ENCODE assay signal across 18 cellular contexts in the genomic region with DNA sequence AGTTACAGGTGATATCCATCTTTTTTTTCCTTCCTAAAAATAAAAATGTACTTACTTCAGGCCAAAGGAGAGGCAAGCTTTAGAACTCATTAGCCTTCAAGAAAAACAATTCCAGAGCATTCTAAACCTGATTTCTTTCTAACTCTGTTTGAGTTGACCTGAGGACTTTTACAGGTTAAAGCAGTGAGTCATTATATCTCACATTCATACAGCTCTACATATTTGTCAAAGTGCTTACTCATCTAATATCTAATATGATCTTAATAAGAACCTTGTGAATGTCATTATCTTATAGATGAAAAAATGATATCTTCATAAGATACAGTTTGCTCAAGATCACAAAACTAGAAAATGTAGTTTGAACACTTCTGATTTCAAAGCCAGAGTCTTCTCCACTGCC.
DNase-seq lines count a peak whose midpoint lies in the region; ATAC-seq and TF ChIP-seq lines count a peak whose summit lies in the region.
"Had no signal": no experiment of that assay in that cellular context is flagged by ENCODE, and none has a peak within 500 bp of the region (broad histone marks: within the 10 kb centered on the region; RNA-seq: fewer than 3 reads in every experiment).

No MANE protein-coding gene starts in this region.

- no peak overlapping the region for H3K4me3 ChIP-seq in breast epithelium
- no peak overlapping the region for H3K4me3 ChIP-seq in mammary epithelial cell (replicated peaks in 1 of 3; ENCODE audit: insufficient read depth in 1 of 3, low read depth in 2 of 3, low read length in 3 of 3)
- H3K4me3 ChIP-seq: transverse colon had no signal

- CTCF ChIA-PET in MCF 10A (lab: Yijun Ruan, JAX) (interaction anchor here (0.7 kb wide), 1 partner anchor 449 kb away, joined by 3 read pairs; no protein-coding TSS in a partner anchor), mammary epithelial cell (lab: Charles Lee; ENCODE audit: low non-redundant PET) (interaction anchor here (0.7 kb wide), 1 partner anchor 81 kb away, joined by 4 read pairs; no protein-coding TSS in a partner anchor)
- CTCF ChIA-PET in CD4-positive, alpha-beta T cell (lab: Charles Lee), result interaction anchor here (0.6 kb wide), 1 partner anchor 26 kb away, joined by 3 read pairs; no protein-coding TSS in a partner anchor

- POLR2A ChIA-PET in MCF 10A (lab: Yijun Ruan, JAX), result interaction anchor here (0.5 to 2.8 kb wide), 13 partner anchors 9 to 625 kb away, joined by 3 to 23 read pairs (median 4); no protein-coding TSS in a partner anchor
- POLR2A ChIA-PET in CD4-positive, alpha-beta T cell (lab: Charles Lee), result no interaction called here

- intact Hi-C loops in MCF 10A (cut with micrococcal nuclease), result no loop called here
- intact Hi-C loops in breast epithelium (cut with DNase I; ENCODE audit: low total_unique reads), result no loop called here
- intact Hi-C loops in mammary epithelial cell (cut with micrococcal nuclease), result no loop called here
- intact Hi-C loops in CD4-positive, alpha-beta T cell (cut with DNase I, micrococcal nuclease), result no loop called here

- H3K27ac Mint-ChIP-seq in MCF 10A (ENCODE audit: low read depth, unreplicated experiment) (peak overlapping the region; percentile 66), memory B cell (peak overlapping the region; percentile 15), T-helper 17 cell (no peak overlapping the region)
- H3K27ac Mint-ChIP-seq in CD4-positive, alpha-beta T cell, result no peak overlapping the region
- H3K27ac Mint-ChIP-seq: activated B cell treated with CpG ODN at 0.5 μM for 24 hours; activated T-helper 2 cell treated with anti-CD3 and anti-CD28 coated beads, Interferon-gamma antibody, Interleukin-2, Interleukin-4, amounts not matched to agents 10 μg/mL and 5 μg/mL and 100 μg/mL, durations not matched to agents 14 hours and 24 hours and 36 hours; stimulated activated memory B cell treated with anti-CD40 and anti-IgM and Interleukin-4, amounts not matched to agents 10 μg/mL and 1 μg/mL and 100 μg/mL, for 72 hours; T-helper 1 cell treated with Interleukin-12 subunit alpha and Interleukin-12 subunit beta and Interleukin-4 antibody, amounts not matched to agents 30 μg/mL and 1 μg/mL, for 36 hours had no signal

- H3K4me1 Mint-ChIP-seq in MCF 10A (ENCODE audit: insufficient read depth, unreplicated experiment) (peaks cover 16% of the 10 kb centered on the region), memory B cell (peaks cover 4% of the 10 kb centered on the region), T-helper 17 cell (no peaks in the 10 kb centered on the region)
- H3K4me1 Mint-ChIP-seq in CD4-positive, alpha-beta T cell (ENCODE audit: low read depth), result no peaks in the 10 kb centered on the region

- H3K27ac ChIP-seq in breast epithelium, result peak overlapping the region in 1 of 2 donors; percentile 3
- H3K27ac ChIP-seq in mammary epithelial cell (ENCODE audit: insufficient read depth, low read depth, low read length), result peak overlapping the region; percentile 69
- H3K27ac ChIP-seq in CD4-positive, alpha-beta T cell (ENCODE audit: low read depth, low read length), result no peak overlapping the region
- no peak overlapping the region for H3K27ac ChIP-seq in substantia nigra (ENCODE audit: low read depth, low read length, poor library complexity, severe bottlenecking)
- H3K27ac ChIP-seq: transverse colon had no signal

- H4K20me1 ChIP-seq in mammary epithelial cell (ENCODE audit: insufficient read depth, low read length), result no peaks in the 10 kb centered on the region

- dilution Hi-C loops in mammary epithelial cell (cut with HindIII; ENCODE audit: low sequenced_read_pairs), result loop anchor here (5.0 kb wide), 1 partner anchor 346 kb away; no protein-coding TSS in a partner anchor

- H3K9me3 Mint-ChIP-seq in MCF 10A (ENCODE audit: unreplicated experiment) (no peaks in the 10 kb centered on the region), memory B cell (no peaks in the 10 kb centered on the region)
- no peaks in the 10 kb centered on the region for H3K9me3 Mint-ChIP-seq in CD4-positive, alpha-beta T cell
- H3K9me3 Mint-ChIP-seq: activated B cell treated with CpG ODN at 0.5 μM for 24 hours; activated T-helper 2 cell treated with anti-CD3 and anti-CD28 coated beads, Interferon-gamma antibody, Interleukin-2, Interleukin-4, amounts not matched to agents 10 μg/mL and 5 μg/mL and 100 μg/mL, durations not matched to agents 14 hours and 24 hours and 36 hours; stimulated activated memory B cell treated with anti-CD40 and anti-IgM and Interleukin-4, amounts not matched to agents 10 μg/mL and 1 μg/mL and 100 μg/mL, for 72 hours; T-helper 1 cell treated with Interleukin-12 subunit alpha and Interleukin-12 subunit beta and Interleukin-4 antibody, amounts not matched to agents 30 μg/mL and 1 μg/mL, for 36 hours had no signal

- no peaks in the 10 kb centered on the region for H3K9me3 ChIP-seq in breast epithelium
- no peaks in the 10 kb centered on the region for H3K9me3 ChIP-seq in mammary epithelial cell (replicated peaks; ENCODE audit: insufficient read depth, low read length)
- H3K9me3 ChIP-seq in CD4-positive, alpha-beta T cell (ENCODE audit: control insufficient read depth, low read length), result no peaks in the 10 kb centered on the region
- H3K9me3 ChIP-seq in T-helper 17 cell (ENCODE audit: control insufficient read depth, low read length, poor library complexity, severe bottlenecking), result no peaks in the 10 kb centered on the region
- H3K9me3 ChIP-seq: transverse colon had no signal

- H3K27me3 Mint-ChIP-seq in MCF 10A (ENCODE audit: insufficient read depth, unreplicated experiment), result no peaks in the 10 kb centered on the region
- H3K27me3 Mint-ChIP-seq in memory B cell, result no peaks in the 10 kb centered on the region
- H3K27me3 Mint-ChIP-seq in CD4-positive, alpha-beta T cell, result peaks cover 20% of the 10 kb centered on the region
- no peaks in the 10 kb centered on the region for H3K27me3 Mint-ChIP-seq in T-helper 17 cell
- H3K27me3 Mint-ChIP-seq: activated B cell treated with CpG ODN at 0.5 μM for 24 hours; naive B cell; stimulated activated memory B cell treated with anti-CD40 and anti-IgM and Interleukin-4, amounts not matched to agents 10 μg/mL and 1 μg/mL and 100 μg/mL, for 72 hours had no signal

- peak overlapping the region; percentile 34 for H3K4me2 ChIP-seq in mammary epithelial cell (ENCODE audit: insufficient read depth, low read depth, low read length)

- peak; percentile 3 for DNase-seq in MCF 10A (ENCODE audit: unreplicated experiment)
- no peak for DNase-seq in breast epithelium (ENCODE audit: low spot score in 2 of 2)
- DNase-seq in mammary epithelial cell, result peak; percentile 44
- no peak for DNase-seq in memory B cell (ENCODE audit: low spot score in 2 of 2)
- DNase-seq in CD4-positive, alpha-beta T cell, result no peak
- no peak for DNase-seq in T-helper 17 cell
- no peak for DNase-seq in substantia nigra (lab: John Stamatoyannopoulos, UW)
- DNase-seq: activated B cell treated with CpG ODN at 0.5 μM for 24 hours; DND-41; naive B cell; NCI-H1436 treated with DMSO at 0.1 percent for 48 hours; NK-92 treated with Interleukin-12 subunit alpha and Interleukin-12 subunit beta, amount 100 ng/mL, for 24 hours; stimulated activated CD4-positive, alpha-beta T cell treated with anti-CD3 and anti-CD28 coated beads, Interleukin-12 subunit alpha, Interleukin-12 subunit beta, amount 100 ng/mL, for 4 hours had no signal

- BruUV-seq in MCF 10A (replicated peaks; lab: Mats Ljungman, UMichigan) (no TSS peak), mammary epithelial cell (replicated peaks; lab: Mats Ljungman, UMichigan) (no TSS peak)

- no peaks in the 10 kb centered on the region for H3K4me1 ChIP-seq in breast epithelium
- peaks cover 30% of the 10 kb centered on the region for H3K4me1 ChIP-seq in mammary epithelial cell (ENCODE audit: insufficient read depth, low read length)

- TF ChIP-seq POLR2A in breast epithelium (IDR thresholded peaks at IDR 0.05), result no peak

- no peak overlapping the region for H2AFZ ChIP-seq in mammary epithelial cell (ENCODE audit: low read depth, low read length)

- H3K27me3 ChIP-seq in breast epithelium, result no peaks in the 10 kb centered on the region
- no peaks in the 10 kb centered on the region for H3K27me3 ChIP-seq in mammary epithelial cell (ENCODE audit: insufficient read depth, low read length)
- H3K27me3 ChIP-seq in CD4-positive, alpha-beta T cell (ENCODE audit: control insufficient read depth, insufficient read depth, low read length), result peaks cover 4% of the 10 kb centered on the region
- H3K27me3 ChIP-seq: transverse colon had no signal

- H3K79me2 ChIP-seq in mammary epithelial cell (ENCODE audit: insufficient read depth, low read length), result no peaks in the 10 kb centered on the region

- TF ChIP-seq CTCF in MCF 10A (IDR thresholded peaks at IDR 0.05; ENCODE audit: unreplicated experiment) (no peak), breast epithelium (IDR thresholded peaks at IDR 0.05) (no peak), mammary epithelial cell (conservative IDR thresholded peaks at IDR 0.05 in 1 of 2, IDR thresholded peaks at IDR 0.05 in 1 of 2; ENCODE audit: extremely low read depth in 1 of 2, insufficient read depth in 1 of 2, low read depth in 1 of 2, low read length in 2 of 2) (no peak)
- TF ChIP-seq CTCF in CD4-positive, alpha-beta T cell (IDR thresholded peaks at IDR 0.05), result no peak

- peak overlapping the region; percentile 34 for H3K9ac ChIP-seq in mammary epithelial cell (ENCODE audit: insufficient read depth, low read length)

- H3K4me3 Mint-ChIP-seq in MCF 10A (ENCODE audit: unreplicated experiment), result no peak overlapping the region
- no peak overlapping the region for H3K4me3 Mint-ChIP-seq in memory B cell
- H3K4me3 Mint-ChIP-seq in CD4-positive, alpha-beta T cell, result no peak overlapping the region
- H3K4me3 Mint-ChIP-seq in T-helper 17 cell, result no peak overlapping the region
- H3K4me3 Mint-ChIP-seq: activated B cell treated with CpG ODN at 0.5 μM for 24 hours; stimulated activated memory B cell treated with anti-CD40 and anti-IgM and Interleukin-4, amounts not matched to agents 10 μg/mL and 1 μg/mL and 100 μg/mL, for 72 hours; T-helper 1 cell treated with Interleukin-12 subunit alpha and Interleukin-12 subunit beta and Interleukin-4 antibody, amounts not matched to agents 30 μg/mL and 1 μg/mL, for 36 hours had no signal

- in situ Hi-C loops in mammary epithelial cell (cut with MboI; ENCODE audit: low sequenced_read_pairs in 2 of 2), result no loop called here

- ATAC-seq in memory B cell (ENCODE audit: low read depth) (no peak), T-helper 17 cell (no peak), GM18868 (IDR thresholded peaks at IDR 0.05; ENCODE audit: unreplicated experiment) (no peak)
- ATAC-seq in CD4-positive, alpha-beta T cell (ENCODE audit: poor library complexity), result no peak
- ATAC-seq: stimulated activated memory B cell treated with anti-CD40 and anti-IgM and Interleukin-4, amounts not matched to agents 10 μg/mL and 1 μg/mL and 100 μg/mL, for 72 hours had no signal

- H3K36me3 Mint-ChIP-seq in MCF 10A (ENCODE audit: insufficient read depth, unreplicated experiment) (no peaks in the 10 kb centered on the region), memory B cell (no peaks in the 10 kb centered on the region), T-helper 17 cell (ENCODE audit: low read depth) (no peaks in the 10 kb centered on the region)
- H3K36me3 Mint-ChIP-seq in CD4-positive, alpha-beta T cell (ENCODE audit: low read depth), result no peaks in the 10 kb centered on the region
- H3K36me3 Mint-ChIP-seq: naive B cell; stimulated activated memory B cell treated with anti-CD40 and anti-IgM and Interleukin-4, amounts not matched to agents 10 μg/mL and 1 μg/mL and 100 μg/mL, for 72 hours had no signal

- H3K36me3 ChIP-seq in breast epithelium (no peaks in the 10 kb centered on the region), mammary epithelial cell (ENCODE audit: insufficient read depth, low read length) (no peaks in the 10 kb centered on the region)
- H3K36me3 ChIP-seq: transverse colon had no signal

Comparison
In these comparisons a context has a peak if more than half of its experiments do, and no peak if none do; other contexts are left out.
1. DNase-seq: peak in MCF 10A (single experiment) and mammary epithelial cell (single experiment); none in breast epithelium (0 of 2), memory B cell (0 of 2), CD4-positive, alpha-beta T cell (0 of 10), T-helper 17 cell (0 of 3) and substantia nigra (0 of 49).
2. H3K27ac Mint-ChIP-seq: peak in MCF 10A (single experiment) and memory B cell (single experiment); none in CD4-positive, alpha-beta T cell (single experiment) and T-helper 17 cell (single experiment).